ENCODE assay signal across 13 cellular contexts in genomic region chr16:63617990-63618763, GRCh38.
A peak's percentile ranks its signal among the peaks of the same experiment; 100 is the strongest.
DNase-seq lines count a peak whose midpoint lies in the region; ATAC-seq and TF ChIP-seq lines count a peak whose summit lies in the region.
"Had no signal": no experiment of that assay in that cellular context is flagged by ENCODE, and none has a peak within 500 bp of the region (broad histone marks: within the 10 kb centered on the region; RNA-seq: fewer than 3 reads in every experiment).

No MANE protein-coding gene starts in this region.

- WGBS in esophagus muscularis mucosa, result 92% methylated on average over 9 of the region's 16 CpGs

- H3K4me3 ChIP-seq in BE2C (ENCODE audit: low read depth, low read length), result peak overlapping the region; percentile 44
- H3K4me3 ChIP-seq in esophagus muscularis mucosa, result peak overlapping the region; percentile 54 to 59 (median 58)
- H3K4me3 ChIP-seq in mucosa of descending colon, result no peak overlapping the region
- H3K4me3 ChIP-seq: psoas muscle had no signal

- ATAC-seq in mucosa of descending colon, result peak; percentile 78
- ATAC-seq in GM21786 (IDR thresholded peaks at IDR 0.05; ENCODE audit: unreplicated experiment), result no peak
- ATAC-seq: activated naive CD8-positive, alpha-beta T cell treated with anti-CD3 and anti-CD28 coated beads, Interleukin-2, amount 50 U/mL, for 24 hours; psoas muscle had no signal

- no peaks in the 10 kb centered on the region for H3K9me3 ChIP-seq in BE2C
- no peaks in the 10 kb centered on the region for H3K9me3 ChIP-seq in esophagus muscularis mucosa
- H3K9me3 ChIP-seq in mucosa of descending colon, result no peaks in the 10 kb centered on the region
- H3K9me3 ChIP-seq: psoas muscle had no signal

- TF ChIP-seq CTCF in BE2C (IDR thresholded peaks at IDR 0.05; ENCODE audit: low read depth, low read length), result no peak
- no peak for TF ChIP-seq CTCF in esophagus muscularis mucosa (IDR thresholded peaks at IDR 0.05)
- TF ChIP-seq CTCF in mucosa of descending colon (IDR thresholded peaks at IDR 0.05), result no peak

- peak overlapping the region in 1 of 4 donors; percentile 51 for H3K27ac ChIP-seq in esophagus muscularis mucosa (replicated peaks in 1 of 4)
- H3K27ac ChIP-seq: psoas muscle had no signal

- no peaks in the 10 kb centered on the region for H3K36me3 ChIP-seq in BE2C
- no peaks in the 10 kb centered on the region for H3K36me3 ChIP-seq in esophagus muscularis mucosa
- H3K36me3 ChIP-seq in mucosa of descending colon (ENCODE audit: low read depth), result no peaks in the 10 kb centered on the region

- H3K27me3 ChIP-seq in BE2C (no peaks in the 10 kb centered on the region), esophagus muscularis mucosa (peaks cover 0 to 7% (median 0%) of the 10 kb centered on the region in 4 donors)

- intact Hi-C loops in esophagus muscularis mucosa (cut with DNase I) (no loop called here), mucosa of descending colon (cut with DNase I, micrococcal nuclease) (no loop called here)

- TF ChIP-seq POLR2A in esophagus muscularis mucosa (IDR thresholded peaks at IDR 0.05; ENCODE audit: low read depth), result no peak
- TF ChIP-seq POLR2A in erythroblast (IDR thresholded peaks at IDR 0.05; ENCODE audit: low read length), result no peak

- no peak for TF ChIP-seq EP300 in esophagus muscularis mucosa (IDR thresholded peaks at IDR 0.05)

- H3K4me1 ChIP-seq in BE2C, result no peaks in the 10 kb centered on the region
- H3K4me1 ChIP-seq in esophagus muscularis mucosa, result peaks cover 0 to 5% (median 2%) of the 10 kb centered on the region in 4 donors
- H3K4me1 ChIP-seq in mucosa of descending colon (ENCODE audit: low read depth), result no peaks in the 10 kb centered on the region
- H3K4me1 ChIP-seq: psoas muscle had no signal

- no peak for DNase-seq in BE2C
- DNase-seq in NCI-H69 (lab: John Stamatoyannopoulos, UW), result peak; percentile 90
- no peak for DNase-seq in esophagus muscularis mucosa (ENCODE audit: extremely low spot score)
- peak in 2 of 3 donors; percentile 29 to 46 for DNase-seq in mucosa of descending colon
- no peak for DNase-seq in hypothalamus (lab: John Stamatoyannopoulos, UW)
- DNase-seq in erythroblast (lab: John Stamatoyannopoulos, UW), result no peak
- no peak for DNase-seq in NCI-H1436 (lab: John Stamatoyannopoulos, UW)
- DNase-seq: activated naive CD8-positive, alpha-beta T cell treated with anti-CD3 and anti-CD28 coated beads, Interleukin-2, amount 50 U/mL, for 24 hours; CD4-positive, CD25-positive, alpha-beta regulatory T cell; HFFc6; NK-92 treated with Interleukin-12 subunit alpha and Interleukin-12 subunit beta, amount 100 ng/mL, for 24 hours had no signal

Comparison
In these comparisons a context has a peak if more than half of its experiments do, and no peak if none do; other contexts are left out.
1. DNase-seq: peak in NCI-H69 (single experiment) and mucosa of descending colon (2 of 3); none in BE2C (single experiment), esophagus muscularis mucosa (single experiment), hypothalamus (0 of 51), erythroblast (0 of 2) and NCI-H1436 (single experiment).